8 cellular contexts compared by ENCODE assay signal in the genomic region with DNA sequence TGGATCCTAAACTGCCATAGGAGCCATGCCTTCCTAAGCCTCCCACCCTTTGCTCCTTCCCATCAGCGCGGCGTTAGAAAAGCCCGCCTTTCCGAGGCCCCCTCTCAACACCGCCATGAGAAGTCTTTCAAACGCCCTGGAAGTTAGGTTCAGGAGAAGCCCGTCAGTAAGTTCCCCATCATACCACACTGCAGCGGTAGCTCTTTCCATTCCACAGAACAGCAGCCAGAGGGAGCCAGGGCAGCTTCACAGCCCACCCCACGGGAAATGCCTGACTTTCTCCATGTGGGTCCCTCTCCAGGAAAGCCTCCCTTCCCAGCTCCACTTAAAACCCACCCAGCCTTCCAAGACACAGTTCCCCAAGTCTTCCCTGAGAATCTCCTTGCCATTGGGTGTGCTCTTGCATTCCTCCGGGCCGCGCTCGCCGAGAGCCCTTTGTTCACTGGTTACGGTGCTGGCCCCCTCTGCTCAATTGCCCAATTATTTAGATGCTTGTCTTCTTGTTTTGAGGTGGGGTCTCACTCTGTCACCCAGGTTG. TPM values are rescaled to one million over a fixed set of nuclear protein-coding genes. Genes with fewer than 3 reads are reported as not detected.
A peak's percentile ranks its signal among the peaks of the same experiment; 100 is the strongest.
DNase-seq lines count a peak whose midpoint lies in the region; ATAC-seq, FAIRE-seq and TF ChIP-seq lines count a peak whose summit lies in the region.

No MANE protein-coding gene starts in this region.

- no peak for FAIRE-seq in kidney (lab: Jason Lieb, UNC)

- 77% methylated on average over 16 of the region's 16 CpGs for WGBS in thymus

- H3K4me3 ChIP-seq in kidney (ENCODE audit: low read length in 2 of 2), result peak overlapping the region in 1 of 2 donors; percentile 46
- no peak overlapping the region for H3K4me3 ChIP-seq in thymus (ENCODE audit: low read length)

- peak; percentile 25 for TF ChIP-seq CTCF in kidney (IDR thresholded peaks at IDR 0.05; ENCODE audit: borderline replicate concordance, extremely low read depth, insufficient read depth)

- no peak overlapping the region for H3K9ac ChIP-seq in kidney (ENCODE audit: low read length in 2 of 2)

- peak overlapping the region; percentile 64 for H3K4me3 Mint-ChIP-seq in activated T-cell treated with anti-CD3 and anti-CD28 coated beads, Interleukin-2, amount 50 U/mL, for 24 hours
- H3K4me3 Mint-ChIP-seq in activated naive CD8-positive, alpha-beta T cell treated with anti-CD3 and anti-CD28 coated beads, Interleukin-2, amount 50 U/mL, for 24 hours, result peak overlapping the region; percentile 73

- H3K9me3 Mint-ChIP-seq in activated T-cell treated with anti-CD3 and anti-CD28 coated beads, Interleukin-2, amount 50 U/mL, for 24 hours, result no peaks in the 10 kb centered on the region
- H3K9me3 Mint-ChIP-seq in activated naive CD8-positive, alpha-beta T cell treated with anti-CD3 and anti-CD28 coated beads, Interleukin-2, amount 50 U/mL, for 24 hours, result no peaks in the 10 kb centered on the region

- intact Hi-C loops in kidney (cut with DNase I), result no loop called here

- peak overlapping the region in 1 of 2 donors; percentile 77 for H3K27ac ChIP-seq in kidney (ENCODE audit: low read depth in 2 of 2, low read length in 2 of 2)
- H3K27ac ChIP-seq in thymus (ENCODE audit: low read depth), result peak overlapping the region; percentile 93

- DNase-seq in activated T-cell treated with anti-CD3 and anti-CD28 coated beads, Interleukin-2, amount 50 U/mL, for 24 hours, result peak; percentile 40
- DNase-seq in activated T-cell treated with anti-CD3 and anti-CD28 coated beads for 4 hours (no peak), kidney (no peak), HuH-7.5 (ENCODE audit: low spot score) (no peak)
- peak; percentile 16 for DNase-seq in activated naive CD8-positive, alpha-beta T cell treated with anti-CD3 and anti-CD28 coated beads, Interleukin-2, amount 50 U/mL, for 24 hours

- H3K27me3 Mint-ChIP-seq in activated T-cell treated with anti-CD3 and anti-CD28 coated beads, Interleukin-2, amount 50 U/mL, for 24 hours, result no peaks in the 10 kb centered on the region
- H3K27me3 Mint-ChIP-seq in activated naive CD8-positive, alpha-beta T cell treated with anti-CD3 and anti-CD28 coated beads, Interleukin-2, amount 50 U/mL, for 24 hours, result no peaks in the 10 kb centered on the region

- H3K9me3 ChIP-seq in kidney (ENCODE audit: control insufficient read depth in 1 of 2, low read length in 2 of 2) (no peaks in the 10 kb centered on the region), thymus (ENCODE audit: control insufficient read depth) (no peaks in the 10 kb centered on the region)

- ATAC-seq in activated naive CD8-positive, alpha-beta T cell treated with anti-CD3 and anti-CD28 coated beads, Interleukin-2, amount 50 U/mL, for 24 hours, result no peak
- ATAC-seq in GM19463 (IDR thresholded peaks at IDR 0.05; ENCODE audit: unreplicated experiment), result no peak
- ATAC-seq in HG03095 (IDR thresholded peaks at IDR 0.05; ENCODE audit: unreplicated experiment), result no peak

- H3K36me3 ChIP-seq in kidney (ENCODE audit: control insufficient read depth in 1 of 2, insufficient read depth in 2 of 2, low read length in 2 of 2) (no peaks in the 10 kb centered on the region), thymus (ENCODE audit: control insufficient read depth, insufficient read depth) (no peaks in the 10 kb centered on the region)

- H3K27ac Mint-ChIP-seq in activated T-cell treated with anti-CD3 and anti-CD28 coated beads, Interleukin-2, amount 50 U/mL, for 24 hours, result peak overlapping the region; percentile 93
- H3K27ac Mint-ChIP-seq in activated naive CD8-positive, alpha-beta T cell treated with anti-CD3 and anti-CD28 coated beads, Interleukin-2, amount 50 U/mL, for 24 hours, result peak overlapping the region; percentile 90

- H3K27me3 ChIP-seq in thymus (ENCODE audit: control insufficient read depth, insufficient read depth), result no peaks in the 10 kb centered on the region

- H3K36me3 Mint-ChIP-seq in activated T-cell treated with anti-CD3 and anti-CD28 coated beads, Interleukin-2, amount 50 U/mL, for 24 hours (ENCODE audit: low read depth), result peaks cover 11% of the 10 kb centered on the region
- peaks cover 2% of the 10 kb centered on the region for H3K36me3 Mint-ChIP-seq in activated naive CD8-positive, alpha-beta T cell treated with anti-CD3 and anti-CD28 coated beads, Interleukin-2, amount 50 U/mL, for 24 hours (ENCODE audit: low read depth)

- peaks cover 56% of the 10 kb centered on the region for H3K4me1 Mint-ChIP-seq in activated T-cell treated with anti-CD3 and anti-CD28 coated beads, Interleukin-2, amount 50 U/mL, for 24 hours (ENCODE audit: low read depth)
- peaks cover 40% of the 10 kb centered on the region for H3K4me1 Mint-ChIP-seq in activated naive CD8-positive, alpha-beta T cell treated with anti-CD3 and anti-CD28 coated beads, Interleukin-2, amount 50 U/mL, for 24 hours

- peaks cover 13 to 15% of the 10 kb centered on the region in 2 donors for H3K4me1 ChIP-seq in kidney (ENCODE audit: control insufficient read depth in 1 of 2, insufficient read depth in 1 of 2, low read depth in 1 of 2, low read length in 2 of 2)
- peaks cover 7% of the 10 kb centered on the region for H3K4me1 ChIP-seq in thymus (ENCODE audit: control insufficient read depth, insufficient read depth, low read length)

RNA-seq across cellular contexts. Expression of a gene that starts 28.7 kb away (rescaled TPM):
- 19.2 TPM for total RNA-seq in kidney
- 2.6 TPM for polyA plus RNA-seq in kidney (ENCODE audit: insufficient read depth, low read depth, low replicate concordance)
- 5.2 TPM for polyA plus RNA-seq in thymus

RNA-seq across cellular contexts. Expression of a gene that starts 44.9 kb away (rescaled TPM):
- 54.4 TPM for total RNA-seq in kidney
- polyA plus RNA-seq in kidney (ENCODE audit: insufficient read depth, low read depth, low replicate concordance) (23.4 TPM), thymus (24.6 TPM)

RNA-seq across cellular contexts. Expression of a gene that starts 56.0 kb away (rescaled TPM):
- 1.6 TPM for total RNA-seq in kidney
- not detected for polyA plus RNA-seq in kidney (ENCODE audit: insufficient read depth, low read depth, low replicate concordance)
- 0.46 TPM for polyA plus RNA-seq in thymus

Comparison
In these comparisons a context has a peak if more than half of its experiments do, and no peak if none do; other contexts are left out.
1. DNase-seq: peak in activated T-cell treated with anti-CD3 and anti-CD28 coated beads, Interleukin-2, amount 50 U/mL, for 24 hours (single experiment) and activated naive CD8-positive, alpha-beta T cell treated with anti-CD3 and anti-CD28 coated beads, Interleukin-2, amount 50 U/mL, for 24 hours (single experiment); none in activated T-cell treated with anti-CD3 and anti-CD28 coated beads for 4 hours (single experiment), kidney (single experiment) and HuH-7.5 (single experiment).